In genomic region chr2:96084858-96085518, GRCh38 we compare ENCODE assay signal across 12 cellular contexts. TPM values are rescaled to one million over a fixed set of nuclear protein-coding genes. Genes with fewer than 3 reads are reported as not detected.
A peak's percentile ranks its signal among the peaks of the same experiment; 100 is the strongest.
DNase-seq lines count a peak whose midpoint lies in the region; ATAC-seq and TF ChIP-seq lines count a peak whose summit lies in the region.
"Not testable (repeated sequence)": the region's sequence is repeated elsewhere in the genome, so short reads cannot be mapped to it uniquely, and the experiment has no call there.
"Had no signal": no experiment of that assay in that cellular context is flagged by ENCODE, and none has a peak within 500 bp of the region (broad histone marks: within the 10 kb centered on the region; RNA-seq: fewer than 3 reads in every experiment).

No MANE protein-coding gene starts in this region.

- not testable (repeated sequence) for H3K4me1 Mint-ChIP-seq in activated CD8-positive, alpha-beta T cell treated with anti-CD3 and anti-CD28 coated beads, Interleukin-2, amount 10 ng/mL, durations not matched to agents 7 days and 5 days (ENCODE audit: low read depth); natural killer cell

- not testable (repeated sequence) for H4K20me1 ChIP-seq in BLaER1

- not testable (repeated sequence) for H3K27me3 ChIP-seq in BLaER1

- POLR2A ChIA-PET in HEK293T (lab: Yijun Ruan, JAX); activated CD8-positive, alpha-beta T cell treated with anti-CD3 and anti-CD28 coated beads, Interleukin-2, amount 10 ng/mL, durations not matched to agents 7 days and 5 days (lab: Charles Lee): not testable (repeated sequence)

- H3K27ac ChIP-seq in BLaER1 = peak overlapping the region; percentile 65

- H3K4me2 ChIP-seq in BLaER1 = peak overlapping the region; percentile 83

- not testable (repeated sequence) for H3K36me3 Mint-ChIP-seq in activated CD8-positive, alpha-beta T cell treated with anti-CD3 and anti-CD28 coated beads, Interleukin-2, amount 10 ng/mL, durations not matched to agents 7 days and 5 days (ENCODE audit: low read depth); natural killer cell

- DNase-seq in HEK293T (ENCODE audit: extremely low spot score) (peak; percentile 4), cerebellar cortex (ENCODE audit: low spot score) (peak; percentile 66), cardiac septum (ENCODE audit: low spot score) (peak; percentile 24), natural killer cell (peak; percentile 11), posterior vena cava (ENCODE audit: low spot score) (peak; percentile 55)
- not testable (repeated sequence) for DNase-seq in activated CD8-positive, alpha-beta T cell treated with anti-CD3 and anti-CD28 coated beads, Interleukin-2, amount 10 ng/mL, durations not matched to agents 7 days and 5 days

- not testable (repeated sequence) for TF ChIP-seq CTCF in natural killer cell (IDR thresholded peaks at IDR 0.05)

- ATAC-seq in activated CD8-positive, alpha-beta T cell treated with anti-CD3 and anti-CD28 coated beads, Interleukin-2, amount 10 ng/mL, durations not matched to agents 7 days and 5 days; natural killer cell: not testable (repeated sequence)

- CTCF ChIA-PET in HEK293T (lab: Yijun Ruan, JAX); activated CD8-positive, alpha-beta T cell treated with anti-CD3 and anti-CD28 coated beads, Interleukin-2, amount 10 ng/mL, durations not matched to agents 7 days and 5 days (lab: Charles Lee): not testable (repeated sequence)

- not testable (repeated sequence) for H3K4me3 Mint-ChIP-seq in activated CD8-positive, alpha-beta T cell treated with anti-CD3 and anti-CD28 coated beads, Interleukin-2, amount 10 ng/mL, durations not matched to agents 7 days and 5 days; natural killer cell

- peak overlapping the region; percentile 60 for H3K27ac Mint-ChIP-seq in activated CD8-positive, alpha-beta T cell treated with anti-CD3 and anti-CD28 coated beads, Interleukin-2, amount 10 ng/mL, durations not matched to agents 7 days and 5 days
- not testable (repeated sequence) for H3K27ac Mint-ChIP-seq in natural killer cell

- peaks cover 37% of the 10 kb centered on the region for H3K4me1 ChIP-seq in BLaER1

- H3K9ac ChIP-seq in BLaER1 = peak overlapping the region; percentile 54

- intact Hi-C loops in cardiac septum (cut with DNase I); natural killer cell (cut with micrococcal nuclease): not testable (repeated sequence)
- intact Hi-C loops in posterior vena cava (cut with DNase I) = loop anchor here in 1 of 2 donors (5.0 kb wide), 1 partner anchor 32 kb away; the partner anchor contains the start of gene ADRA2B

- H3K9me3 Mint-ChIP-seq in activated CD8-positive, alpha-beta T cell treated with anti-CD3 and anti-CD28 coated beads, Interleukin-2, amount 10 ng/mL, durations not matched to agents 7 days and 5 days (ENCODE audit: insufficient read depth); natural killer cell: not testable (repeated sequence)

- H3K9me3 ChIP-seq in BLaER1 = not testable (repeated sequence)

- H3K4me3 ChIP-seq in BLaER1 = peak overlapping the region; percentile 29; the same call in 1 of the 2 replicates

- H3K36me3 ChIP-seq in BLaER1 = not testable (repeated sequence)

- not testable (repeated sequence) for H3K27me3 Mint-ChIP-seq in activated CD8-positive, alpha-beta T cell treated with anti-CD3 and anti-CD28 coated beads, Interleukin-2, amount 10 ng/mL, durations not matched to agents 7 days and 5 days (ENCODE audit: low read depth); natural killer cell (ENCODE audit: low read depth in 2 of 2)

RNA-seq across cellular contexts. Expression of gene ADRA2B, which starts 31.4 kb away (rescaled TPM):
- under 1 TPM in 1 of 2 experiments, not detected in 1; 0.08 TPM for total RNA-seq in activated CD8-positive, alpha-beta T cell treated with anti-CD3 and anti-CD28 coated beads, Interleukin-2, amount 10 ng/mL, durations not matched to agents 7 days and 5 days
- total RNA-seq in cardiac septum (5.5 TPM), natural killer cell (1 to 10 TPM in 1 of 3 donors, under 1 TPM in 2; 0.18 to 1.3 (median 0.38) TPM), posterior vena cava (1 to 10 TPM; 4.1 to 7.1 TPM)
- total RNA-seq: A673, Calu3, GM23248, IMR-90 had no signal

RNA-seq across cellular contexts. Expression of gene GPAT2, which starts 50.3 kb away (rescaled TPM):
- total RNA-seq in activated CD8-positive, alpha-beta T cell treated with anti-CD3 and anti-CD28 coated beads, Interleukin-2, amount 10 ng/mL, durations not matched to agents 7 days and 5 days = 1 to 10 TPM; 4.3 to 4.5 TPM
- 6.6 TPM for total RNA-seq in cardiac septum
- total RNA-seq in natural killer cell = 1 to 10 TPM; 2.3 to 6.0 (median 3.8) TPM
- total RNA-seq in posterior vena cava = 1 to 10 TPM; 6.0 to 10.0 TPM
- total RNA-seq: A673, Calu3 had no signal

RNA-seq across cellular contexts. Expression of gene ASTL, which starts 53.3 kb away (rescaled TPM):
- under 1 TPM in 1 of 2 experiments, not detected in 1; 0.34 TPM for total RNA-seq in activated CD8-positive, alpha-beta T cell treated with anti-CD3 and anti-CD28 coated beads, Interleukin-2, amount 10 ng/mL, durations not matched to agents 7 days and 5 days
- total RNA-seq in cardiac septum (not detected), natural killer cell (10 to 100 TPM in 1 of 3 donors, 1 to 10 TPM in 2; 5.5 to 11.3 (median 8.8) TPM), posterior vena cava (not detected)
- total RNA-seq: A673, Calu3, GM23248, H7, IMR-90 had no signal
